17 cellular contexts compared by ENCODE assay signal in genomic region chr3:52827866-52828376, GRCh38. TPM values are rescaled to one million over a fixed set of nuclear protein-coding genes. Genes with fewer than 3 reads are reported as not detected.
DNase-seq lines count a peak whose midpoint lies in the region; ATAC-seq and TF ChIP-seq lines count a peak whose summit lies in the region.
"Had no signal": no experiment of that assay in that cellular context is flagged by ENCODE, and none has a peak within 500 bp of the region (broad histone marks: within the 10 kb centered on the region; RNA-seq: fewer than 3 reads in every experiment).

No MANE protein-coding gene starts in this region.

- H3K27me3 Mint-ChIP-seq in stimulated activated naive B cell treated with anti-CD40 and anti-IgM and Interleukin-4, amounts not matched to agents 10 μg/mL and 1 μg/mL and 100 μg/mL, for 72 hours = no peaks in the 10 kb centered on the region
- H3K27me3 Mint-ChIP-seq: activated CD8-positive, alpha-beta memory T cell treated with anti-CD3 and anti-CD28 coated beads, Interleukin-2, amount 10 ng/mL, durations not matched to agents 7 days and 5 days; CD4-positive, alpha-beta T cell had no signal

- 22 to 40% methylated on average over 6 to 10 of the region's 10 CpGs for WGBS in body of pancreas, 2 donors

- peaks cover 49% of the 10 kb centered on the region for H3K4me1 ChIP-seq in body of pancreas

- DNase-seq in HT1080 (ENCODE audit: low read depth) (peak; percentile 10), body of pancreas (peak; percentile 62 to 87 (median 84)), left lobe of liver (ENCODE audit: low spot score) (peak; percentile 94), SKM-1 (lab: John Stamatoyannopoulos, UW; ENCODE audit: unreplicated experiment) (no peak), AG20443 (ENCODE audit: low spot score) (no peak)
- DNase-seq in stimulated activated naive B cell treated with anti-CD40 and anti-IgM and Interleukin-4, amounts not matched to agents 10 μg/mL and 1 μg/mL and 100 μg/mL, for 72 hours = no peak
- no peak for DNase-seq in effector CD4-positive, alpha-beta T cell
- DNase-seq: activated CD8-positive, alpha-beta memory T cell treated with anti-CD3 and anti-CD28 coated beads, Interleukin-2, amount 10 ng/mL, durations not matched to agents 7 days and 5 days; activated gamma-delta T cell treated with Interleukin-2 at 50 U/mL for 16 hours; CD4-positive, alpha-beta T cell; GDM1; NCI-H1436 treated with DMSO at 0.1 percent for 48 hours; transverse colon had no signal

- H3K27me3 ChIP-seq in body of pancreas = no peaks in the 10 kb centered on the region
- H3K27me3 ChIP-seq: transverse colon had no signal

- H3K4me3 ChIP-seq in body of pancreas = no peak overlapping the region
- H3K4me3 ChIP-seq: transverse colon had no signal

- peak in 5 of 7 experiments; percentile 10 to 59 (median 58) for TF ChIP-seq CTCF in body of pancreas (IDR thresholded peaks at IDR 0.05)

- H3K36me3 Mint-ChIP-seq in stimulated activated naive B cell treated with anti-CD40 and anti-IgM and Interleukin-4, amounts not matched to agents 10 μg/mL and 1 μg/mL and 100 μg/mL, for 72 hours = no peaks in the 10 kb centered on the region
- H3K36me3 Mint-ChIP-seq: activated CD8-positive, alpha-beta memory T cell treated with anti-CD3 and anti-CD28 coated beads, Interleukin-2, amount 10 ng/mL, durations not matched to agents 7 days and 5 days had no signal

- no peaks in the 10 kb centered on the region for H3K9me3 Mint-ChIP-seq in stimulated activated naive B cell treated with anti-CD40 and anti-IgM and Interleukin-4, amounts not matched to agents 10 μg/mL and 1 μg/mL and 100 μg/mL, for 72 hours
- H3K9me3 Mint-ChIP-seq: CD4-positive, alpha-beta T cell had no signal

- no peaks in the 10 kb centered on the region for H3K4me1 Mint-ChIP-seq in stimulated activated naive B cell treated with anti-CD40 and anti-IgM and Interleukin-4, amounts not matched to agents 10 μg/mL and 1 μg/mL and 100 μg/mL, for 72 hours

- H3K36me3 ChIP-seq in body of pancreas (replicated peaks in 1 of 2; ENCODE audit: insufficient read depth in 1 of 2, low read depth in 2 of 2) = no peaks in the 10 kb centered on the region
- H3K36me3 ChIP-seq: transverse colon had no signal

- H3K27ac ChIP-seq in body of pancreas = peak overlapping the region in 1 of 4 donors; percentile 33
- H3K27ac ChIP-seq: transverse colon had no signal

- ATAC-seq in body of pancreas = peak; percentile 80
- ATAC-seq in left lobe of liver = peak; percentile 54
- ATAC-seq in stimulated activated naive B cell treated with anti-CD40 and anti-IgM and Interleukin-4, amounts not matched to agents 10 μg/mL and 1 μg/mL and 100 μg/mL, for 72 hours (replicated peaks) = no peak
- ATAC-seq: activated CD8-positive, alpha-beta memory T cell treated with anti-CD3 and anti-CD28 coated beads, Interleukin-2, amount 10 ng/mL, durations not matched to agents 7 days and 5 days had no signal

- H3K27ac Mint-ChIP-seq in stimulated activated naive B cell treated with anti-CD40 and anti-IgM and Interleukin-4, amounts not matched to agents 10 μg/mL and 1 μg/mL and 100 μg/mL, for 72 hours = peak overlapping the region; percentile 42
- H3K27ac Mint-ChIP-seq: activated CD8-positive, alpha-beta memory T cell treated with anti-CD3 and anti-CD28 coated beads, Interleukin-2, amount 10 ng/mL, durations not matched to agents 7 days and 5 days; CD4-positive, alpha-beta T cell had no signal

- no peak overlapping the region for H3K4me3 Mint-ChIP-seq in stimulated activated naive B cell treated with anti-CD40 and anti-IgM and Interleukin-4, amounts not matched to agents 10 μg/mL and 1 μg/mL and 100 μg/mL, for 72 hours
- H3K4me3 Mint-ChIP-seq: activated CD8-positive, alpha-beta memory T cell treated with anti-CD3 and anti-CD28 coated beads, Interleukin-2, amount 10 ng/mL, durations not matched to agents 7 days and 5 days; CD4-positive, alpha-beta T cell had no signal

- no peak for TF ChIP-seq POLR2A in body of pancreas (IDR thresholded peaks at IDR 0.05)

- intact Hi-C loops in body of pancreas (cut with DNase I) = no loop called here

- H3K9me3 ChIP-seq in body of pancreas = no peaks in the 10 kb centered on the region
- H3K9me3 ChIP-seq: transverse colon had no signal

RNA-seq across cellular contexts. Expression of gene ITIH4, which starts 2.6 kb away (rescaled TPM):
- 0.17 TPM in 1 of 2 replicates, not detected in the other for total RNA-seq in HT1080 (2014; rRNA removed; shearing (Covaris generic))
- polyA plus RNA-seq in HT1080 (2015; cell fraction: cytosol; rRNA removed) = 0.06 and 0.12 TPM in 2 replicates
- 2.8 TPM in 1 of 2 replicates, not detected in the other for polyA plus RNA-seq in HT1080 (2015; cell fraction: nucleus; rRNA removed)
- total RNA-seq in body of pancreas = 10 to 100 TPM; 60.7 to 86.7 TPM
- 4,358 TPM for total RNA-seq in left lobe of liver

RNA-seq across cellular contexts. Expression of gene MUSTN1, which starts 6.9 kb away (rescaled TPM):
- 0.30 TPM in 1 of 2 replicates, not detected in the other for total RNA-seq in HT1080 (2014; rRNA removed; shearing (Covaris generic))
- not detected in 2 replicates for polyA plus RNA-seq in HT1080 (2015; cell fraction: cytosol; rRNA removed)
- polyA plus RNA-seq in HT1080 (2015; cell fraction: nucleus; rRNA removed) = 4.8 and 4.9 TPM in 2 replicates
- total RNA-seq in body of pancreas = 1 to 10 TPM in 1 of 2 donors, not detected in 1; 3.9 TPM
- total RNA-seq in left lobe of liver = 0.38 TPM
- total RNA-seq: pulmonary artery endothelial cell had no signal

RNA-seq across cellular contexts. Expression of gene ITIH3, which starts 33.3 kb away (rescaled TPM):
- 0.03 and 0.45 TPM in 2 replicates for total RNA-seq in HT1080 (2014; rRNA removed; shearing (Covaris generic))
- not detected in 2 replicates for polyA plus RNA-seq in HT1080 (2015; cell fraction: cytosol; rRNA removed)
- polyA plus RNA-seq in HT1080 (2015; cell fraction: nucleus; rRNA removed) = 0.07 TPM in 1 of 2 replicates, not detected in the other
- total RNA-seq in body of pancreas (1 to 10 TPM in 1 of 2 donors, not detected in 1; 1.6 TPM), left lobe of liver (779 TPM)
- total RNA-seq: activated CD8-positive, alpha-beta memory T cell treated with anti-CD3 and anti-CD28 coated beads, Interleukin-2, amount 10 ng/mL, durations not matched to agents 7 days and 5 days; CD4-positive, alpha-beta T cell; mononuclear cell; NCI-H460; OCI-LY7; pulmonary artery endothelial cell had no signal

RNA-seq across cellular contexts. Expression of gene ITIH1, which starts 50.5 kb away (rescaled TPM):
- total RNA-seq in HT1080 (2014; rRNA removed; shearing (Covaris generic)) = not detected in 2 replicates
- not detected in 2 replicates for polyA plus RNA-seq in HT1080 (2015; cell fraction: cytosol; rRNA removed)
- not detected in 2 replicates for polyA plus RNA-seq in HT1080 (2015; cell fraction: nucleus; rRNA removed)
- total RNA-seq in body of pancreas = 1 to 10 TPM in 1 of 2 donors, not detected in 1; 4.4 TPM
- 1,331 TPM for total RNA-seq in left lobe of liver
- total RNA-seq: activated CD8-positive, alpha-beta memory T cell treated with anti-CD3 and anti-CD28 coated beads, Interleukin-2, amount 10 ng/mL, durations not matched to agents 7 days and 5 days; CD4-positive, alpha-beta T cell; NCI-H460; OCI-LY7; pulmonary artery endothelial cell; transverse colon had no signal

RNA-seq across cellular contexts. Expression of gene NEK4, which starts 57.2 kb away (rescaled TPM):
- 25.9 and 29.1 TPM in 2 replicates for total RNA-seq in HT1080 (2014; rRNA removed; shearing (Covaris generic))
- 13.5 and 15.2 TPM in 2 replicates for polyA plus RNA-seq in HT1080 (2015; cell fraction: cytosol; rRNA removed)
- 12.8 and 13.5 TPM in 2 replicates for polyA plus RNA-seq in HT1080 (2015; cell fraction: nucleus; rRNA removed)
- total RNA-seq in body of pancreas = 10 to 100 TPM; 10.1 to 73.2 TPM
- 16.6 TPM for total RNA-seq in left lobe of liver

Comparison
In these comparisons a context has a peak if more than half of its experiments do, and no peak if none do; other contexts are left out.
1. DNase-seq: peak in HT1080 (single experiment), body of pancreas (4 of 4) and left lobe of liver (single experiment); none in stimulated activated naive B cell treated with anti-CD40 and anti-IgM and Interleukin-4, amounts not matched to agents 10 μg/mL and 1 μg/mL and 100 μg/mL, for 72 hours (single experiment), SKM-1 (single experiment), effector CD4-positive, alpha-beta T cell (single experiment) and AG20443 (single experiment).
2. ATAC-seq: peak in body of pancreas (single experiment) and left lobe of liver (single experiment); none in stimulated activated naive B cell treated with anti-CD40 and anti-IgM and Interleukin-4, amounts not matched to agents 10 μg/mL and 1 μg/mL and 100 μg/mL, for 72 hours (0 of 2).
3. RNA of gene ITIH4, which starts 2.6 kb away (total RNA-seq): 4,358 TPM in left lobe of liver (single experiment) and 60.7 to 86.7 TPM in body of pancreas; 0.17 TPM in HT1080; every median in the first group is over 10 times any median in the second.
4. RNA of gene ITIH3, which starts 33.3 kb away (total RNA-seq): 779 TPM in left lobe of liver (single experiment); 1.6 TPM in body of pancreas and 0.03 to 0.45 TPM in HT1080; every median in the first group is over 100 times any median in the second.